ENCODE assay signal across 1 cellular context in genomic region chr1:160552425-160552824, GRCh38.
TF ChIP-seq lines count a peak whose summit lies in the region.

No MANE protein-coding gene starts in this region.

TF ChIP-seq in GM12878, 131 proteins besides CTCF, POLR2A, EP300 and RAD21:
- no peak for TF ChIP-seq NR2C1 (IDR thresholded peaks at IDR 0.05)
- TF ChIP-seq, protein P1, sequence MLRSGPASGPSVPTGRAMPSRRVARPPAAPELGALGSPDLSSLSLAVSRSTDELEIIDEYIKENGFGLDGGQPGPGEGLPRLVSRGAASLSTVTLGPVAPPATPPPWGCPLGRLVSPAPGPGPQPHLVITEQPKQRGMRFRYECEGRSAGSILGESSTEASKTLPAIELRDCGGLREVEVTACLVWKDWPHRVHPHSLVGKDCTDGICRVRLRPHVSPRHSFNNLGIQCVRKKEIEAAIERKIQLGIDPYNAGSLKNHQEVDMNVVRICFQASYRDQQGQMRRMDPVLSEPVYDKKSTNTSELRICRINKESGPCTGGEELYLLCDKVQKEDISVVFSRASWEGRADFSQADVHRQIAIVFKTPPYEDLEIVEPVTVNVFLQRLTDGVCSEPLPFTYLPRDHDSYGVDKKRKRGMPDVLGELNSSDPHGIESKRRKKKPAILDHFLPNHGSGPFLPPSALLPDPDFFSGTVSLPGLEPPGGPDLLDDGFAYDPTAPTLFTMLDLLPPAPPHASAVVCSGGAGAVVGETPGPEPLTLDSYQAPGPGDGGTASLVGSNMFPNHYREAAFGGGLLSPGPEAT (IDR thresholded peaks at IDR 0.05; ENCODE audit: low read depth) = peak; percentile 69; the same call in 1 of the 2 replicates
- TF ChIP-seq CHD2 (IDR thresholded peaks at IDR 0.05; ENCODE audit: borderline replicate concordance, low read depth, low read length) = no peak
- TF ChIP-seq MYC (IDR thresholded peaks at IDR 0.05; ENCODE audit: insufficient read depth, insufficient read length, insufficient replicate concordance, low read length, severe bottlenecking) = no peak
- peak; percentile 69 for TF ChIP-seq IKZF1 (conservative IDR thresholded peaks at IDR 0.05)
- TF ChIP-seq CHD1 (IDR thresholded peaks at IDR 0.05; ENCODE audit: low read depth, low read length) = no peak
- peak; percentile 99 for TF ChIP-seq ZNF687 (IDR thresholded peaks at IDR 0.05)
- peak; percentile 12; the same call in 1 of the 2 replicates for TF ChIP-seq MTA2 (IDR thresholded peaks at IDR 0.05; ENCODE audit: low read depth)
- TF ChIP-seq ATF7 (IDR thresholded peaks at IDR 0.05; ENCODE audit: low read depth) = no peak
- TF ChIP-seq SKIL (IDR thresholded peaks at IDR 0.05; ENCODE audit: low read depth, poor library complexity, severe bottlenecking) = peak; percentile 15
- peak; percentile 81 for TF ChIP-seq RAD51 (IDR thresholded peaks at IDR 0.05)
- TF ChIP-seq BHLHE40 (IDR thresholded peaks at IDR 0.05; ENCODE audit: borderline replicate concordance in 1 of 2, low read depth in 2 of 2, low read length in 1 of 2) = peak; percentile 81 to 87
- no peak for TF ChIP-seq SREBF1 (IDR thresholded peaks at IDR 0.05; ENCODE audit: low read length)
- no peak for TF ChIP-seq IRF4 (IDR thresholded peaks at IDR 0.05; ENCODE audit: low read depth, low read length)
- peak; percentile 52; the same call in 1 of the 2 replicates for TF ChIP-seq EED (IDR thresholded peaks at IDR 0.05; ENCODE audit: low read depth)
- TF ChIP-seq ZNF592 (IDR thresholded peaks at IDR 0.05) = peak; percentile 96
- TF ChIP-seq IKZF2 (IDR thresholded peaks at IDR 0.05) = peak; percentile 73 to 75
TF ChIP-seq in GM12878: peak in this region for 10.
